Comparison of ENCODE assay signal across 8 cellular contexts in the genomic region with DNA sequence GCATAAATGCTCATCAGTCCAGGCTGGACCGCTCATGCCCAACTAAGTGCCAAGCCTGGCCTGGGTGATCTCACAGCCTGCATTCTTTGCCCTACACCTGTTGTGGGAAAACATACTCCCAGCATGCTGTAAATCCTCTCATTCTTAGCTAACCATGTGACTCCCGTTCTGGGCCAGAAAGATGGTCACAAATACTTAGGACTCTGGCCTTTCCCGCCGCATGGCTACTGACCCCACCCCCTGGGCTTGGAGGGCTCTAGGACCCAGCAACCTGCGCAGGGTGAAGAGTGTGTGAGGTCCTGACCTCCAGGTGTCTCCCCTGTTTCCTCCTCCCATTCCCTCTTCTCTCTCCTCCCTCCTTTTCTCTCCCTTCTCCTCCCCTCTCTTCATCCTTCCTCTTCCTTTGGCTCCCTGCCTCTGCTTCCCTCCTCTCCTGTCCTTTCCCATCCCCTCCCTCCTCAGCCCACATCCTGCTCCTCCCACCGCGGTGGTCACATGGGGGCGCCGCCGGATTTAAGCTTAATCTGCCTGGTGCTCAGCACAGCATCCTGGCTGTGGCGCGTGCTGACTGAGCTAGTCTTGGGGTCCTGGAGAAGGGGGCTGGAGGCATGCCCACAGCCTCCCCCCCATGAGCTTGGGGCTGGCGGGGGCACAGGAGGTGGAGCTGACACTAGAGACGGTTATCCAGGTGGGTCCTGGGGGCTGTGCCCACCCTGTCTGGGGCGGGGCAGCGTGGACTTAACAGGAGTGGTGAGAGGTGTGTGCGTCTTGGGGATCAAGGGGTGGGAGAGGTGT. TPM values are rescaled to one million over a fixed set of nuclear protein-coding genes. Genes with fewer than 3 reads are reported as not detected.
DNase-seq lines count a peak whose midpoint lies in the region; ATAC-seq and TF ChIP-seq lines count a peak whose summit lies in the region.

A gene with protein sequence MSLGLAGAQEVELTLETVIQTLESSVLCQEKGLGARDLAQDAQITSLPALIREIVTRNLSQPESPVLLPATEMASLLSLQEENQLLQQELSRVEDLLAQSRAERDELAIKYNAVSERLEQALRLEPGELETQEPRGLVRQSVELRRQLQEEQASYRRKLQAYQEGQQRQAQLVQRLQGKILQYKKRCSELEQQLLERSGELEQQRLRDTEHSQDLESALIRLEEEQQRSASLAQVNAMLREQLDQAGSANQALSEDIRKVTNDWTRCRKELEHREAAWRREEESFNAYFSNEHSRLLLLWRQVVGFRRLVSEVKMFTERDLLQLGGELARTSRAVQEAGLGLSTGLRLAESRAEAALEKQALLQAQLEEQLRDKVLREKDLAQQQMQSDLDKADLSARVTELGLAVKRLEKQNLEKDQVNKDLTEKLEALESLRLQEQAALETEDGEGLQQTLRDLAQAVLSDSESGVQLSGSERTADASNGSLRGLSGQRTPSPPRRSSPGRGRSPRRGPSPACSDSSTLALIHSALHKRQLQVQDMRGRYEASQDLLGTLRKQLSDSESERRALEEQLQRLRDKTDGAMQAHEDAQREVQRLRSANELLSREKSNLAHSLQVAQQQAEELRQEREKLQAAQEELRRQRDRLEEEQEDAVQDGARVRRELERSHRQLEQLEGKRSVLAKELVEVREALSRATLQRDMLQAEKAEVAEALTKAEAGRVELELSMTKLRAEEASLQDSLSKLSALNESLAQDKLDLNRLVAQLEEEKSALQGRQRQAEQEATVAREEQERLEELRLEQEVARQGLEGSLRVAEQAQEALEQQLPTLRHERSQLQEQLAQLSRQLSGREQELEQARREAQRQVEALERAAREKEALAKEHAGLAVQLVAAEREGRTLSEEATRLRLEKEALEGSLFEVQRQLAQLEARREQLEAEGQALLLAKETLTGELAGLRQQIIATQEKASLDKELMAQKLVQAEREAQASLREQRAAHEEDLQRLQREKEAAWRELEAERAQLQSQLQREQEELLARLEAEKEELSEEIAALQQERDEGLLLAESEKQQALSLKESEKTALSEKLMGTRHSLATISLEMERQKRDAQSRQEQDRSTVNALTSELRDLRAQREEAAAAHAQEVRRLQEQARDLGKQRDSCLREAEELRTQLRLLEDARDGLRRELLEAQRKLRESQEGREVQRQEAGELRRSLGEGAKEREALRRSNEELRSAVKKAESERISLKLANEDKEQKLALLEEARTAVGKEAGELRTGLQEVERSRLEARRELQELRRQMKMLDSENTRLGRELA (N-terminal part only) (plus strand): TSS at position 541 of the 795 bp plus-strand sequence. CDS start 88 bp downstream, at position 629.

- peak within 1 kb of the TSS; percentile 70 for H3K4me3 Mint-ChIP-seq in activated naive CD4-positive, alpha-beta T cell treated with anti-CD3 and anti-CD28 coated beads, Interleukin-2, amount 50 U/mL, for 24 hours

- no peak within 1 kb of the TSS for H3K27ac ChIP-seq in hepatocyte

- H3K9me3 ChIP-seq in hepatocyte (ENCODE audit: low read depth) = no peaks in the 10 kb centered on the region

- no peaks in the 10 kb centered on the region for H3K36me3 Mint-ChIP-seq in activated naive CD4-positive, alpha-beta T cell treated with anti-CD3 and anti-CD28 coated beads, Interleukin-2, amount 50 U/mL, for 24 hours

- DNase-seq in GM20000 (ENCODE audit: low spot score) (no peak), NCI-H524 (lab: John Stamatoyannopoulos, UW) (peak; percentile 69 to 73), hepatocyte (ENCODE audit: low spot score) (peak; percentile 57), retinal pigment epithelial cell (ENCODE audit: low read depth) (peak; percentile 86), NCI-H2081 (lab: John Stamatoyannopoulos, UW) (no peak)

- H3K4me1 ChIP-seq in hepatocyte (ENCODE audit: insufficient read depth) = peaks cover 3% of the 10 kb centered on the region

- 19% methylated on average over 15 of the region's 17 CpGs for WGBS in hepatocyte (ENCODE audit: low lambda C conversion rate, missing lambda C conversion rate)

- ATAC-seq in GM21723 (IDR thresholded peaks at IDR 0.05; ENCODE audit: unreplicated experiment) (no peak), HG02938 (IDR thresholded peaks at IDR 0.05; ENCODE audit: unreplicated experiment) (no peak)

- peaks cover 32% of the 10 kb centered on the region for H3K4me1 Mint-ChIP-seq in activated naive CD4-positive, alpha-beta T cell treated with anti-CD3 and anti-CD28 coated beads, Interleukin-2, amount 50 U/mL, for 24 hours

- no peaks in the 10 kb centered on the region for H3K9me2 ChIP-seq in hepatocyte (replicated peaks; ENCODE audit: insufficient read depth)

- no peak within 1 kb of the TSS for H2AFZ ChIP-seq in hepatocyte

- H3K27me3 Mint-ChIP-seq in activated naive CD4-positive, alpha-beta T cell treated with anti-CD3 and anti-CD28 coated beads, Interleukin-2, amount 50 U/mL, for 24 hours = no peaks in the 10 kb centered on the region

- H3K79me2 ChIP-seq in hepatocyte = no peaks in the 10 kb centered on the region

- H3K27ac Mint-ChIP-seq in activated naive CD4-positive, alpha-beta T cell treated with anti-CD3 and anti-CD28 coated beads, Interleukin-2, amount 50 U/mL, for 24 hours = peak within 1 kb of the TSS; percentile 30

- H3K36me3 ChIP-seq in hepatocyte (replicated peaks; ENCODE audit: insufficient read depth, low read depth) = no peaks in the 10 kb centered on the region

- H4K20me1 ChIP-seq in hepatocyte (ENCODE audit: insufficient read depth, poor library complexity, severe bottlenecking) = no peaks in the 10 kb centered on the region

- H3K4me2 ChIP-seq in hepatocyte = peak within 1 kb of the TSS; percentile 13

- TF ChIP-seq CTCF in GM20000 (IDR thresholded peaks at IDR 0.05; ENCODE audit: extremely low read depth, missing control alignments) (peak; percentile 12), hepatocyte (IDR thresholded peaks at IDR 0.05; ENCODE audit: poor library complexity) (no peak), retinal pigment epithelial cell (conservative IDR thresholded peaks at IDR 0.05; ENCODE audit: low read depth, low read length) (no peak)

- H3K4me3 ChIP-seq in hepatocyte = no peak within 1 kb of the TSS
- H3K4me3 ChIP-seq in retinal pigment epithelial cell (ENCODE audit: low read length) = peak within 1 kb of the TSS; percentile 61

- H3K27me3 ChIP-seq in hepatocyte = no peaks in the 10 kb centered on the region

- no peaks in the 10 kb centered on the region for H3K9me3 Mint-ChIP-seq in activated naive CD4-positive, alpha-beta T cell treated with anti-CD3 and anti-CD28 coated beads, Interleukin-2, amount 50 U/mL, for 24 hours

RNA-seq across cellular contexts. Expression of the gene that starts here (rescaled TPM):
- total RNA-seq in hepatocyte = 21.9 and 22.2 TPM in 2 replicates
- 23.0 and 23.6 TPM in 2 replicates for polyA plus RNA-seq in hepatocyte

Comparison
In these comparisons a context has a peak if more than half of its experiments do, and no peak if none do; other contexts are left out.
1. DNase-seq: peak in NCI-H524 (2 of 2), hepatocyte (single experiment) and retinal pigment epithelial cell (single experiment); none in GM20000 (single experiment) and NCI-H2081 (0 of 2).